Comparison of ENCODE assay signal across 19 cellular contexts in genomic region chr7:139721844-139722243, GRCh38. TPM values are rescaled to one million over a fixed set of nuclear protein-coding genes. Genes with fewer than 3 reads are reported as not detected.
A peak's percentile ranks its signal among the peaks of the same experiment; 100 is the strongest.
DNase-seq lines count a peak whose midpoint lies in the region; ATAC-seq and TF ChIP-seq lines count a peak whose summit lies in the region.
"Had no signal": no experiment of that assay in that cellular context is flagged by ENCODE, and none has a peak within 500 bp of the region (broad histone marks: within the 10 kb centered on the region; RNA-seq: fewer than 3 reads in every experiment).

No MANE protein-coding gene starts in this region.

- no peak for TF ChIP-seq POLR2A in uterus (IDR thresholded peaks at IDR 0.05)

- TF ChIP-seq CTCF in left ventricle myocardium inferior (IDR thresholded peaks at IDR 0.05; ENCODE audit: borderline replicate concordance) (no peak), fibroblast of villous mesenchyme (IDR thresholded peaks at IDR 0.05; ENCODE audit: insufficient read depth, low read depth, low read length) (no peak), osteoblast (IDR thresholded peaks at IDR 0.05; ENCODE audit: extremely low read depth, low read depth, low read length) (no peak), uterus (IDR thresholded peaks at IDR 0.05) (no peak)

- H3K27ac ChIP-seq in left ventricle myocardium inferior (replicated peaks), result peak overlapping the region; percentile 66
- H3K27ac ChIP-seq in osteoblast (ENCODE audit: low read depth, low read length), result peak overlapping the region; percentile 84
- H3K27ac ChIP-seq in uterus, result peak overlapping the region; percentile 34 to 62
- H3K27ac ChIP-seq: skin epidermis, testis had no signal

- H3K36me3 ChIP-seq in left ventricle myocardium inferior (peaks cover 2% of the 10 kb centered on the region), osteoblast (ENCODE audit: insufficient read depth, low read length) (peaks cover under 1% of the 10 kb centered on the region), uterus (no peaks in the 10 kb centered on the region)

- H3K27me3 ChIP-seq in left ventricle myocardium inferior (ENCODE audit: low read depth) (no peaks in the 10 kb centered on the region), osteoblast (ENCODE audit: insufficient read depth, low read length) (no peaks in the 10 kb centered on the region), uterus (no peaks in the 10 kb centered on the region)
- H3K27me3 ChIP-seq: ascending aorta, testis had no signal

- H2AFZ ChIP-seq in osteoblast (ENCODE audit: low read length), result no peak overlapping the region

- H3K4me1 ChIP-seq in left ventricle myocardium inferior (peaks cover 78% of the 10 kb centered on the region), osteoblast (ENCODE audit: insufficient read depth, low read length) (peaks cover 57% of the 10 kb centered on the region), uterus (peaks cover 5% of the 10 kb centered on the region in 2 donors)
- H3K4me1 ChIP-seq: testis had no signal

- peaks cover 3% of the 10 kb centered on the region for H3K9me3 Mint-ChIP-seq in natural killer cell treated with Interleukin-12 subunit alpha and Interleukin-12 subunit beta and Interleukin-15 and Interleukin-18, amount 100 ng/mL, for 72 hours
- H3K9me3 Mint-ChIP-seq: activated CD4-positive, alpha-beta T cell treated with anti-CD3 and anti-CD28 coated beads, Interleukin-2, amount 10 ng/mL, durations not matched to agents 24 days and 14 days; CD4-positive, alpha-beta memory T cell had no signal

- no peaks in the 10 kb centered on the region for H3K27me3 Mint-ChIP-seq in natural killer cell treated with Interleukin-12 subunit alpha and Interleukin-12 subunit beta and Interleukin-15 and Interleukin-18, amount 100 ng/mL, for 72 hours
- H3K27me3 Mint-ChIP-seq: activated CD4-positive, alpha-beta T cell treated with anti-CD3 and anti-CD28 coated beads, Interleukin-2, amount 10 ng/mL, durations not matched to agents 24 days and 14 days; CD4-positive, alpha-beta memory T cell had no signal

- H3K4me3 ChIP-seq in left ventricle myocardium inferior (no peak overlapping the region), fibroblast of villous mesenchyme (ENCODE audit: low read depth, low read length) (no peak overlapping the region), osteoblast (ENCODE audit: insufficient read depth, low read length) (no peak overlapping the region), uterus (no peak overlapping the region)
- H3K4me3 ChIP-seq: ascending aorta, skin epidermis, testis had no signal

- DNase-seq in left ventricle myocardium inferior (no peak), left cardiac atrium (no peak), fibroblast of villous mesenchyme (ENCODE audit: low read depth) (peak; percentile 89), osteoblast (ENCODE audit: insufficient read length, low spot score, missing footprints) (no peak), uterus (no peak), KG1 (lab: John Stamatoyannopoulos, UW) (no peak)
- no peak for DNase-seq in natural killer cell treated with Interleukin-12 subunit alpha and Interleukin-12 subunit beta and Interleukin-15 and Interleukin-18, amount 100 ng/mL, for 72 hours (ENCODE audit: low spot score)
- DNase-seq in stimulated activated CD4-positive, alpha-beta T cell treated with anti-CD3 and anti-CD28 coated beads, Interleukin-4, amount 100 ng/mL, for 4 hours, result no peak
- DNase-seq: ACHN; activated CD4-positive, alpha-beta T cell treated with anti-CD3 and anti-CD28 coated beads, Interleukin-2, amount 10 ng/mL, durations not matched to agents 24 days and 14 days; activated CD8-positive, alpha-beta memory T cell treated with anti-CD3 and anti-CD28 coated beads, Interleukin-2, amount 50 U/mL, for 4 hours; CD4-positive, alpha-beta memory T cell; DND-41; hypothalamus; NCI-H187; NK-92 treated with Interleukin-12 subunit alpha and Interleukin-12 subunit beta, amount 100 ng/mL, for 24 hours; testis had no signal

- peaks cover 11% of the 10 kb centered on the region for H4K20me1 ChIP-seq in osteoblast (ENCODE audit: insufficient read depth, low read length)

- no peak overlapping the region for H3K4me2 ChIP-seq in osteoblast (ENCODE audit: insufficient read depth, low read length)

- H3K4me3 Mint-ChIP-seq in natural killer cell treated with Interleukin-12 subunit alpha and Interleukin-12 subunit beta and Interleukin-15 and Interleukin-18, amount 100 ng/mL, for 72 hours, result no peak overlapping the region
- H3K4me3 Mint-ChIP-seq: activated CD4-positive, alpha-beta T cell treated with anti-CD3 and anti-CD28 coated beads, Interleukin-2, amount 10 ng/mL, durations not matched to agents 24 days and 14 days; CD4-positive, alpha-beta memory T cell had no signal

- peaks cover 7% of the 10 kb centered on the region for H3K36me3 Mint-ChIP-seq in natural killer cell treated with Interleukin-12 subunit alpha and Interleukin-12 subunit beta and Interleukin-15 and Interleukin-18, amount 100 ng/mL, for 72 hours

- intact Hi-C loops in left ventricle myocardium inferior (cut with micrococcal nuclease), result no loop called here
- intact Hi-C loops in left cardiac atrium (cut with DNase I), result loop anchor here in 1 of 2 donors (10.0 kb wide), 1 partner anchor 53 kb away; the partner anchor contains the start of gene HIPK2
- intact Hi-C loops in uterus (cut with DNase I; ENCODE audit: low total_unique reads), result no loop called here

- no peak for ATAC-seq in left cardiac atrium
- no peak for ATAC-seq in natural killer cell treated with Interleukin-12 subunit alpha and Interleukin-12 subunit beta and Interleukin-15 and Interleukin-18, amount 100 ng/mL, for 72 hours

- H3K27ac Mint-ChIP-seq in natural killer cell treated with Interleukin-12 subunit alpha and Interleukin-12 subunit beta and Interleukin-15 and Interleukin-18, amount 100 ng/mL, for 72 hours, result no peak overlapping the region

- H3K79me2 ChIP-seq in osteoblast (ENCODE audit: insufficient read depth, low read length), result peaks cover 92% of the 10 kb centered on the region

- H3K4me1 Mint-ChIP-seq in natural killer cell treated with Interleukin-12 subunit alpha and Interleukin-12 subunit beta and Interleukin-15 and Interleukin-18, amount 100 ng/mL, for 72 hours (ENCODE audit: low read depth in 2 of 2), result peaks cover 29 to 33% of the 10 kb centered on the region in 2 donors

- no peaks in the 10 kb centered on the region for H3K9me3 ChIP-seq in left ventricle myocardium inferior (replicated peaks)
- H3K9me3 ChIP-seq in osteoblast (ENCODE audit: low read depth, low read length), result no peaks in the 10 kb centered on the region
- no peaks in the 10 kb centered on the region for H3K9me3 ChIP-seq in uterus
- H3K9me3 ChIP-seq: ascending aorta, testis had no signal

RNA-seq across cellular contexts. Expression of gene HIPK2, which starts 56.0 kb away (rescaled TPM):
- total RNA-seq in left ventricle myocardium inferior (127 TPM), left cardiac atrium (100 to 1,000 TPM; 123 to 139 TPM), fibroblast of villous mesenchyme (7.1 and 7.3 TPM in 2 replicates), osteoblast (12.7 and 13.3 TPM in 2 replicates), uterus (10 to 100 TPM in 3 of 4 donors, 1 to 10 TPM in 1; 9.4 to 65.8 (median 19.2) TPM)
- 100 to 1,000 TPM; 152 to 245 TPM for total RNA-seq in natural killer cell treated with Interleukin-12 subunit alpha and Interleukin-12 subunit beta and Interleukin-15 and Interleukin-18, amount 100 ng/mL, for 72 hours
